ENCODE assay signal across 28 cellular contexts in the genomic region with DNA sequence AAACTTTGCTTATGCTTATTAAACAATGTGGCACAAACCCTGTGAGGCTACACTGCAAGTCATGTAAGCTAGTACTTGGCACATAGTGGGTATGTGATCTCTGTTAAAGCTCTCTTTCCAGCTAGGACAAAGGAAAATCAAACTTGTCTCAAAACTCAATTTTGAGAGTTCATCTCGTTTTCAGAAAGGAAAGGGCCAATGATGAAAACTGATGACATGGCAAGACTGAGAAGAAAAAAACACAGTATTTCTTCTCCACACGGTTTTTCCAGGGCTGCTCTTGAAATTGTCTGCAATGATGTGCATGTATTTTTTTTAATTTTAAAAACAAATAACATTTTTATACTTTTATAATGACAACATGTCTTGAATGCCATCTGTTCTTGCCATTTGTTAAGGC.
"Had no signal": no experiment of that assay in that cellular context is flagged by ENCODE, and none has a peak within 500 bp of the region (broad histone marks: within the 10 kb centered on the region; RNA-seq: fewer than 3 reads in every experiment).

No MANE protein-coding gene starts in this region.

- H3K27me3 ChIP-seq: ascending aorta, cardiac muscle cell, colonic mucosa had no signal

- H3K4me1 ChIP-seq: ascending aorta, breast epithelium, colonic mucosa had no signal

- ATAC-seq: activated CD8-positive, alpha-beta T cell treated with anti-CD3 and anti-CD28 coated beads for 36 hours; activated T-cell treated with anti-CD3 and anti-CD28 coated beads, Interleukin-2, amount 50 U/mL, for 4 hours; esophagus mucosa; T-helper 17 cell had no signal

- H3K27ac ChIP-seq: ascending aorta, breast epithelium, cardiac muscle cell, colonic mucosa, WERI-Rb-1 had no signal

- H3K36me3 Mint-ChIP-seq: activated naive CD8-positive, alpha-beta T cell; brain had no signal

- H3K27ac Mint-ChIP-seq: activated B cell treated with CpG ODN at 0.5 μM for 24 hours; activated CD8-positive, alpha-beta T cell treated with anti-CD3 and anti-CD28 coated beads for 36 hours; activated naive CD8-positive, alpha-beta T cell; activated T-helper 17 cell treated with anti-CD3 and anti-CD28 coated beads, Interleukin-2, amount 50 U/mL, for 72 hours; T-helper 17 cell; T-helper 2 cell treated with Interferon-gamma antibody and Interleukin-4, amounts not matched to agents 5 μg/mL and 100 μg/mL, for 36 hours had no signal

- H3K4me3 Mint-ChIP-seq: activated B cell treated with CpG ODN at 0.5 μM for 24 hours; activated CD8-positive, alpha-beta T cell treated with anti-CD3 and anti-CD28 coated beads for 36 hours; activated naive CD8-positive, alpha-beta T cell; activated T-cell treated with anti-CD3 and anti-CD28 coated beads, Interleukin-2, amount 50 U/mL, for 4 hours; activated T-helper 17 cell treated with anti-CD3 and anti-CD28 coated beads, Interleukin-2, amount 50 U/mL, for 72 hours; brain; T-helper 17 cell; T-helper 2 cell treated with Interferon-gamma antibody and Interleukin-4, amounts not matched to agents 5 μg/mL and 100 μg/mL, for 36 hours had no signal

- H3K36me3 ChIP-seq: ascending aorta, breast epithelium, cardiac muscle cell, colonic mucosa, WERI-Rb-1 had no signal

- H3K9me3 Mint-ChIP-seq: activated B cell treated with CpG ODN at 0.5 μM for 24 hours; activated CD8-positive, alpha-beta T cell treated with anti-CD3 and anti-CD28 coated beads for 36 hours; activated T-cell treated with anti-CD3 and anti-CD28 coated beads, Interleukin-2, amount 50 U/mL, for 4 hours; activated T-helper 17 cell treated with anti-CD3 and anti-CD28 coated beads, Interleukin-2, amount 50 U/mL, for 72 hours; T-helper 2 cell treated with Interferon-gamma antibody and Interleukin-4, amounts not matched to agents 5 μg/mL and 100 μg/mL, for 36 hours had no signal

- H3K4me1 Mint-ChIP-seq: activated B cell treated with CpG ODN at 0.5 μM for 24 hours; activated T-helper 17 cell treated with anti-CD3 and anti-CD28 coated beads, Interleukin-2, amount 50 U/mL, for 72 hours had no signal

- DNase-seq: activated B cell treated with CpG ODN at 0.5 μM for 24 hours; activated CD4-positive, alpha-beta T cell treated with anti-CD3 and anti-CD28 coated beads for 48 hours; activated CD4-positive, alpha-beta T cell treated with anti-CD3 and anti-CD28 coated beads, Interleukin-2, amount 50 U/mL, for 1 hour; activated CD4-positive, alpha-beta T cell treated with anti-CD3 and anti-CD28 coated beads, Interleukin-2, amount 50 U/mL, for 48 hours; activated CD8-positive, alpha-beta memory T cell treated with anti-CD3 and anti-CD28 coated beads for 24 hours; activated CD8-positive, alpha-beta T cell treated with anti-CD3 and anti-CD28 coated beads for 36 hours; activated effector memory CD4-positive, alpha-beta T cell treated with Interleukin-2 at 50 U/mL for 16 hours; activated gamma-delta T cell treated with Interleukin-2 at 50 U/mL for 16 hours; activated naive CD4-positive, alpha-beta T cell treated with anti-CD3 and anti-CD28 coated beads, Interleukin-2, amount 50 U/mL, for 16 hours; activated naive CD4-positive, alpha-beta T cell treated with Interleukin-2 at 50 U/mL for 16 hours; activated T-cell treated with anti-CD3 and anti-CD28 coated beads, Interleukin-2, amount 50 U/mL, for 4 hours; central memory CD4-positive, alpha-beta T cell; cerebellar nuclear complex; colonic mucosa; effector CD8-positive, alpha-beta T cell; foreskin fibroblast; head of caudate nucleus; T-helper 17 cell; T1000; WERI-Rb-1 had no signal

- H3K4me3 ChIP-seq: ascending aorta, breast epithelium, cardiac muscle cell, colonic mucosa had no signal

- H3K9me3 ChIP-seq: ascending aorta, breast epithelium, colonic mucosa had no signal
